10 cellular contexts compared by ENCODE assay signal in genomic region chr6:170437719-170438401, GRCh38.
A peak's percentile ranks its signal among the peaks of the same experiment; 100 is the strongest.
DNase-seq lines count a peak whose midpoint lies in the region; ATAC-seq, FAIRE-seq and TF ChIP-seq lines count a peak whose summit lies in the region.
"Had no signal": no experiment of that assay in that cellular context is flagged by ENCODE, and none has a peak within 500 bp of the region (broad histone marks: within the 10 kb centered on the region; RNA-seq: fewer than 3 reads in every experiment).

No MANE protein-coding gene starts in this region.

- H3K4me3 ChIP-seq in adipocyte (ENCODE audit: low read length), result peak overlapping the region; percentile 67
- H3K4me3 ChIP-seq in keratinocyte (ENCODE audit: control insufficient read depth in 2 of 3, extremely low read depth in 1 of 3, insufficient read depth in 2 of 3, low read depth in 1 of 3, low read length in 3 of 3), result peak overlapping the region in 1 of 3 experiments; percentile 1
- H3K4me3 ChIP-seq in suprapubic skin, result peak overlapping the region; percentile 34

- WGBS in suprapubic skin, result 75% methylated on average over 10 of the region's 12 CpGs

- no peak overlapping the region for H3K27ac Mint-ChIP-seq in activated CD8-positive, alpha-beta memory T cell treated with anti-CD3 and anti-CD28 coated beads, Interleukin-2, amount 10 ng/mL, durations not matched to agents 7 days and 5 days
- H3K27ac Mint-ChIP-seq: CD4-positive, CD25-positive, alpha-beta regulatory T cell had no signal

- H3K4me2 ChIP-seq in keratinocyte (ENCODE audit: control insufficient read depth, extremely low read depth, insufficient read depth, low read depth, low read length), result peak overlapping the region; percentile 42

- H2AFZ ChIP-seq in keratinocyte (ENCODE audit: control insufficient read depth, low read length), result peak overlapping the region; percentile 62

- H3K79me2 ChIP-seq in keratinocyte (ENCODE audit: control insufficient read depth, insufficient read depth, low read length), result no peaks in the 10 kb centered on the region

- no peak for TF ChIP-seq EP300 in suprapubic skin (IDR thresholded peaks at IDR 0.05)

- peaks cover 17% of the 10 kb centered on the region for H3K4me1 ChIP-seq in adipocyte (ENCODE audit: control insufficient read depth, insufficient read depth, low read length)
- peaks cover 21% of the 10 kb centered on the region for H3K4me1 ChIP-seq in keratinocyte (ENCODE audit: control insufficient read depth, extremely low read depth, insufficient read depth, low read length)
- H3K4me1 ChIP-seq in suprapubic skin, result peaks cover 10% of the 10 kb centered on the region

- peak; percentile 48 for DNase-seq in activated CD8-positive, alpha-beta memory T cell treated with anti-CD3 and anti-CD28 coated beads for 24 hours
- no peak for DNase-seq in activated CD8-positive, alpha-beta memory T cell treated with anti-CD3 and anti-CD28 coated beads, Interleukin-2, amount 10 ng/mL, durations not matched to agents 7 days and 5 days
- DNase-seq in adipocyte (ENCODE audit: low read depth) (no peak), keratinocyte (ENCODE audit: low read depth, low spot score) (peak; percentile 4), suprapubic skin (ENCODE audit: low spot score in 2 of 2) (peak in 1 of 2 donors; percentile 54), occipital lobe (lab: John Stamatoyannopoulos, UW) (no peak), DMS79 treated with DMSO at 0.1 percent for 48 hours (lab: John Stamatoyannopoulos, UW) (no peak)
- DNase-seq: activated CD4-positive, alpha-beta T cell treated with anti-CD3 and anti-CD28 coated beads for 1 hour had no signal

- peak overlapping the region; percentile 83 for H3K27ac ChIP-seq in keratinocyte (ENCODE audit: control insufficient read depth, insufficient read depth, low read length)
- H3K27ac ChIP-seq in suprapubic skin, result no peak overlapping the region

- TF ChIP-seq POLR2A in suprapubic skin (IDR thresholded peaks at IDR 0.05), result no peak

- TF ChIP-seq CTCF in keratinocyte (optimal IDR thresholded peaks at IDR 0.05 in 1 of 3, IDR thresholded peaks at IDR 0.05 in 1 of 3, conservative IDR thresholded peaks at IDR 0.05 in 1 of 3; ENCODE audit: extremely low read depth in 1 of 3, insufficient read depth in 2 of 3, low read length in 3 of 3) (no peak), suprapubic skin (IDR thresholded peaks at IDR 0.05) (no peak)

- H3K36me3 ChIP-seq in adipocyte (ENCODE audit: control insufficient read depth, insufficient read depth, low read length, severe bottlenecking) (no peaks in the 10 kb centered on the region), keratinocyte (ENCODE audit: control insufficient read depth in 2 of 2, extremely low read depth in 1 of 2, insufficient read depth in 2 of 2, low read length in 2 of 2) (no peaks in the 10 kb centered on the region), suprapubic skin (no peaks in the 10 kb centered on the region)

- no peaks in the 10 kb centered on the region for H4K20me1 ChIP-seq in keratinocyte (ENCODE audit: control insufficient read depth, extremely low read depth, insufficient read depth, low read length)

- H3K9me3 ChIP-seq in adipocyte (ENCODE audit: control insufficient read depth, low read length) (peaks cover 6% of the 10 kb centered on the region), keratinocyte (ENCODE audit: control insufficient read depth, low read depth, low read length) (no peaks in the 10 kb centered on the region), suprapubic skin (no peaks in the 10 kb centered on the region)

- peaks cover 2% of the 10 kb centered on the region for H3K36me3 Mint-ChIP-seq in activated CD8-positive, alpha-beta memory T cell treated with anti-CD3 and anti-CD28 coated beads, Interleukin-2, amount 10 ng/mL, durations not matched to agents 7 days and 5 days

- FAIRE-seq in keratinocyte (lab: Jason Lieb, UNC), result no peak

- CTCF ChIA-PET in activated CD8-positive, alpha-beta memory T cell treated with anti-CD3 and anti-CD28 coated beads, Interleukin-2, amount 10 ng/mL, durations not matched to agents 7 days and 5 days (lab: Charles Lee), result interaction anchor here (1.1 kb wide), 1 partner anchor 606 kb away, joined by 3 read pairs; no protein-coding TSS in a partner anchor

- no peaks in the 10 kb centered on the region for H3K9me1 ChIP-seq in keratinocyte (ENCODE audit: control insufficient read depth, extremely low read depth, insufficient read depth, low read length)

- dilution Hi-C loops in keratinocyte (cut with MboI; ENCODE audit: extremely low pct_ligation_motif_present, low sequenced_read_pairs), result no loop called here

- H3K9me3 Mint-ChIP-seq in activated CD8-positive, alpha-beta memory T cell treated with anti-CD3 and anti-CD28 coated beads, Interleukin-2, amount 10 ng/mL, durations not matched to agents 7 days and 5 days (ENCODE audit: low read depth), result peaks cover 4% of the 10 kb centered on the region

- peaks cover 9% of the 10 kb centered on the region for H3K27me3 Mint-ChIP-seq in activated CD8-positive, alpha-beta memory T cell treated with anti-CD3 and anti-CD28 coated beads, Interleukin-2, amount 10 ng/mL, durations not matched to agents 7 days and 5 days
- H3K27me3 Mint-ChIP-seq: CD4-positive, CD25-positive, alpha-beta regulatory T cell had no signal

- no peaks in the 10 kb centered on the region for H3K4me1 Mint-ChIP-seq in activated CD8-positive, alpha-beta memory T cell treated with anti-CD3 and anti-CD28 coated beads, Interleukin-2, amount 10 ng/mL, durations not matched to agents 7 days and 5 days

- H3K9ac ChIP-seq in adipocyte (ENCODE audit: low read length), result peak overlapping the region; percentile 38
- H3K9ac ChIP-seq in keratinocyte (ENCODE audit: control insufficient read depth, extremely low read depth, insufficient read depth, low read length), result peak overlapping the region; percentile 66

- no peak for ATAC-seq in activated CD8-positive, alpha-beta memory T cell treated with anti-CD3 and anti-CD28 coated beads, Interleukin-2, amount 10 ng/mL, durations not matched to agents 7 days and 5 days
- no peak for ATAC-seq in HG03342 (IDR thresholded peaks at IDR 0.05; ENCODE audit: unreplicated experiment)

- H3K27me3 ChIP-seq in adipocyte (replicated peaks; ENCODE audit: control insufficient read depth, insufficient read depth, low read length) (peaks cover 4% of the 10 kb centered on the region), keratinocyte (ENCODE audit: control insufficient read depth, extremely low read depth, insufficient read depth, low read length) (no peaks in the 10 kb centered on the region), suprapubic skin (no peaks in the 10 kb centered on the region)

- H3K4me3 Mint-ChIP-seq in activated CD8-positive, alpha-beta memory T cell treated with anti-CD3 and anti-CD28 coated beads, Interleukin-2, amount 10 ng/mL, durations not matched to agents 7 days and 5 days, result no peak overlapping the region

Comparison
In these comparisons a context has a peak if more than half of its experiments do, and no peak if none do; other contexts are left out.
1. DNase-seq: peak in activated CD8-positive, alpha-beta memory T cell treated with anti-CD3 and anti-CD28 coated beads for 24 hours (single experiment) and keratinocyte (single experiment); none in activated CD8-positive, alpha-beta memory T cell treated with anti-CD3 and anti-CD28 coated beads, Interleukin-2, amount 10 ng/mL, durations not matched to agents 7 days and 5 days (single experiment), adipocyte (single experiment), occipital lobe (single experiment) and DMS79 treated with DMSO at 0.1 percent for 48 hours (single experiment).